ENCODE assay signal across 21 cellular contexts in the genomic region with DNA sequence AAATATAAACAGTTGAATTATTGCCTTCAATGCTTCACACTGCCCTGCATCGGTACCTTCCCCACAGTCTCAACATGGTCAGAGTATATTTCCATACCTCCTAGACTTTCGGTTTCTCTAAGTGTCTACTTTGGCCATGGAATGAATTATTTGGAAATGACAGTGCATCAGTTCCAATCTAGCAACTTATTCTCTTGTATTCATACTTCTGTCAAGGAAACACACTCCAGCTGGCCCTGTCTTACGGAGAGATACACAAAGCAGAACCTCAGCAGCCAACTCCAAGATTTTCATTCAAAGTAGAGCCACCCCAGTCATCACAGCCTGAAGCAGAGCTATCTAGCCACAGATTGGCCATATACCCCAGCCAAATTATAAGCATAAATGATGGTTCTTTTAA.
"Had no signal": no experiment of that assay in that cellular context is flagged by ENCODE, and none has a peak within 500 bp of the region (broad histone marks: within the 10 kb centered on the region; RNA-seq: fewer than 3 reads in every experiment).

No MANE protein-coding gene starts in this region.

- DNase-seq: activated CD4-positive, alpha-beta memory T cell treated with anti-CD3 and anti-CD28 coated beads for 36 hours; activated CD4-positive, alpha-beta T cell treated with anti-CD3 and anti-CD28 coated beads, Interleukin-2, amount 10 ng/mL, durations not matched to agents 7 days and 5 days; activated CD4-positive, CD25-positive, alpha-beta regulatory T cell; activated CD8-positive, alpha-beta memory T cell treated with anti-CD3 and anti-CD28 coated beads for 24 hours; activated gamma-delta T cell; activated naive CD4-positive, alpha-beta T cell treated with anti-CD3 and anti-CD28 coated beads for 36 hours; activated T-cell treated with anti-CD3 and anti-CD28 coated beads, Interleukin-2, amount 50 U/mL, for 48 hours; amygdala; MM.1S; NCI-H1105 treated with DMSO at 0.1 percent for 48 hours; NCI-H1436 treated with DMSO at 0.1 percent for 48 hours; NCI-H187; NCI-H2081; NCI-H446; PC-3; SHP77 had no signal

- H3K4me1 ChIP-seq: SJSA1 had no signal

- H3K9me3 ChIP-seq: SJSA1 had no signal

- H3K27ac ChIP-seq: SJSA1 had no signal

- H3K27me3 ChIP-seq: SJSA1 had no signal

- FAIRE-seq: astrocyte, RCC 7860 had no signal

- H3K36me3 ChIP-seq: SJSA1 had no signal

- H3K4me3 ChIP-seq: SJSA1 had no signal

- ATAC-seq: activated T-helper 17 cell treated with anti-CD3 and anti-CD28 coated beads, Interleukin-2, amount 50 U/mL, for 72 hours; SK-N-SH treated with all-trans-retinoic acid at 6 μM for 48 hours had no signal
